Comparison of ENCODE assay signal across 19 cellular contexts in genomic region chr6:144853603-144854002, GRCh38.
"Had no signal": no experiment of that assay in that cellular context is flagged by ENCODE, and none has a peak within 500 bp of the region (broad histone marks: within the 10 kb centered on the region; RNA-seq: fewer than 3 reads in every experiment).

No MANE protein-coding gene starts in this region.

- H3K4me1 ChIP-seq: prostate gland, right lobe of liver had no signal

- H3K27ac ChIP-seq: hepatocyte, prostate gland, right lobe of liver had no signal

- H3K27me3 ChIP-seq: hepatocyte, right lobe of liver had no signal

- H3K27me3 Mint-ChIP-seq: activated B cell treated with CpG ODN at 0.5 μM for 24 hours; brain; dendritic cell treated with granulocyte-macrophage colony-stimulating factor and Interleukin-4, amounts not matched to agents 40 ng/mL and 50 ng/mL, for 4 days; naive thymus-derived CD8-positive, alpha-beta T cell had no signal

- H3K4me3 ChIP-seq: hepatocyte, lung, prostate gland, right lobe of liver had no signal

- DNase-seq: activated B cell treated with CpG ODN at 0.5 μM for 24 hours; activated CD4-positive, alpha-beta T cell treated with anti-CD3 and anti-CD28 coated beads, Interleukin-2, amount 50 U/mL, for 1 hour; activated naive CD4-positive, alpha-beta T cell; activated T-cell treated with anti-CD3 and anti-CD28 coated beads, Interleukin-2, amount 50 U/mL, for 1 hour; amygdala; cerebellar nuclear complex; erythroblast; left cardiac atrium; naive thymus-derived CD8-positive, alpha-beta T cell; nucleus accumbens; right lobe of liver; stimulated activated CD4-positive, alpha-beta T cell treated with anti-CD3 and anti-CD28 coated beads, Interleukin-2, amount 100 ng/mL, for 24 hours; stimulated activated naive CD4-positive, alpha-beta T cell had no signal

- H3K9me3 ChIP-seq: prostate gland, right lobe of liver had no signal

- H3K4me1 Mint-ChIP-seq: activated B cell treated with CpG ODN at 0.5 μM for 24 hours, brain had no signal

- H3K27ac Mint-ChIP-seq: activated B cell treated with CpG ODN at 0.5 μM for 24 hours; brain; dendritic cell treated with granulocyte-macrophage colony-stimulating factor and Interleukin-4, amounts not matched to agents 40 ng/mL and 50 ng/mL, for 4 days; T-helper 1 cell treated with Interleukin-12 subunit alpha and Interleukin-12 subunit beta and Interleukin-4 antibody, amounts not matched to agents 30 μg/mL and 1 μg/mL, for 36 hours had no signal

- H3K9me3 Mint-ChIP-seq: activated B cell treated with CpG ODN at 0.5 μM for 24 hours; dendritic cell treated with granulocyte-macrophage colony-stimulating factor and Interleukin-4, amounts not matched to agents 40 ng/mL and 50 ng/mL, for 4 days; naive thymus-derived CD8-positive, alpha-beta T cell; T-helper 1 cell treated with Interleukin-12 subunit alpha and Interleukin-12 subunit beta and Interleukin-4 antibody, amounts not matched to agents 30 μg/mL and 1 μg/mL, for 36 hours had no signal

- ATAC-seq: left cardiac atrium; naive thymus-derived CD8-positive, alpha-beta T cell had no signal

- H3K4me3 Mint-ChIP-seq: activated B cell treated with CpG ODN at 0.5 μM for 24 hours; brain; dendritic cell treated with granulocyte-macrophage colony-stimulating factor and Interleukin-4, amounts not matched to agents 40 ng/mL and 50 ng/mL, for 4 days; naive thymus-derived CD8-positive, alpha-beta T cell; T-helper 1 cell treated with Interleukin-12 subunit alpha and Interleukin-12 subunit beta and Interleukin-4 antibody, amounts not matched to agents 30 μg/mL and 1 μg/mL, for 36 hours had no signal
